ENCODE assay signal across 8 cellular contexts in the genomic region with DNA sequence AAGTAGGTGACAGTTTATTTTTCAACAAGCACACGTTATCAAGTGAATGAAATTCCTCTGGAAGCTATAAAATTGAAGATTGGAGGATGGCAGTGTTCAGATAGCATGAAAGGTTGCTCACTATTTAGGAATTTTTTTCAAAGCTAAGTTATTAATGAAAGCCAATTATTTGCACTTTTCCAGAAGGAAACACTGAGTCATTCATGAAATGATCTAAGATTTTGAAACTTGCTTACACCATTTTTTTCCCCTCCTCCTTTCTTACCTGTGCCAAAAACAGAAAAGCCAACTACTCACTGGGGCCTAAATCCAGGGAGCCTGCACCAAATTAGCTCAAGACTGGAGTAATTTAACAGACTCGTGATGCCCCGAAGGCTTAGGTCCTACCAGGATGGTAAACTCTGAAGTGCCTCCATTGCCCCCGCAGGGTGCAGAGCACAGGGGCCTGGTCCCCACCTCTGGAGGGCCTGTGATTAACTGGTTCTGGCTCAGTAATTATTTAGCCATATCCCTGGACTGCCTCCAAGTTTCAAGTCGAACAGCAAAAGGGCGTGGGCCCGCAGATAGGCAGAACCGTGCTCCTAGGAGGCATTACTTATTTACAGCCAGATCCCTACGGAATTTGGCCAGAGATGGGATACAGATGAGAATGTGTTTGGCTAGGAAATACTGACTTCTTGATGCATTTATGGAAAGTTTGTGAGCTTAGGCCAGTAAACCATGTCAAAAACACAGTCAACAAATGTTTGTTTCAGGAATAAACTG. TPM values are rescaled to one million over a fixed set of nuclear protein-coding genes. Genes with fewer than 3 reads are reported as not detected.
DNase-seq lines count a peak whose midpoint lies in the region; ATAC-seq, FAIRE-seq and TF ChIP-seq lines count a peak whose summit lies in the region.

No MANE protein-coding gene starts in this region.

- H4K91ac ChIP-seq in H9 (ENCODE audit: insufficient read length, low read depth, low read length) = no peak overlapping the region

- H3K4me3 Mint-ChIP-seq in H9 (no peak overlapping the region), type B pancreatic cell (peak overlapping the region; percentile 72)

- TF ChIP-seq CTCF in AG10803 (conservative IDR thresholded peaks at IDR 0.05; ENCODE audit: low read length) = no peak
- TF ChIP-seq CTCF in H9 (conservative IDR thresholded peaks at IDR 0.05) = no peak
- no peak for TF ChIP-seq CTCF in colonic mucosa (IDR thresholded peaks at IDR 0.05)
- TF ChIP-seq CTCF in type B pancreatic cell (conservative IDR thresholded peaks at IDR 0.05) = no peak

- peak overlapping the region; percentile 87 to 94 (median 91) for H3K27ac Mint-ChIP-seq in H9
- peak overlapping the region; percentile 98 for H3K27ac Mint-ChIP-seq in type B pancreatic cell

- H4K20me1 ChIP-seq in H9 (ENCODE audit: control insufficient read depth, insufficient read depth, insufficient read length) = no peaks in the 10 kb centered on the region

- no peak overlapping the region for H2BK12ac ChIP-seq in H9 (ENCODE audit: insufficient read length, low read depth, low read length)

- no peak overlapping the region for H3K14ac ChIP-seq in H9 (ENCODE audit: insufficient read depth, low read length)

- no peak overlapping the region for H2BK5ac ChIP-seq in H9 (ENCODE audit: insufficient read length, low read length)

- H3K27me3 Mint-ChIP-seq in H9 (ENCODE audit: low read depth) (no peaks in the 10 kb centered on the region), type B pancreatic cell (no peaks in the 10 kb centered on the region)

- WGBS in H9 (ENCODE audit: extremely low coverage, insufficient read length, low lambda C conversion rate) = no CpG with 5 or more reads among the region's 9 CpGs

- H3K36me3 Mint-ChIP-seq in H9 (ENCODE audit: insufficient read depth in 1 of 3, low read depth in 3 of 3) (no peaks in the 10 kb centered on the region), type B pancreatic cell (no peaks in the 10 kb centered on the region)

- H3K23ac ChIP-seq in H9 (ENCODE audit: insufficient read length, low read depth, low read length) = no peak overlapping the region

- H2BK120ac ChIP-seq in H9 (ENCODE audit: low read depth, low read length, poor library complexity, severe bottlenecking) = no peak overlapping the region

- H3K79me1 ChIP-seq in H9 (ENCODE audit: insufficient read depth, low read depth, low read length, poor library complexity, severe bottlenecking) = no peaks in the 10 kb centered on the region

- peak overlapping the region; percentile 88 for H2AFZ ChIP-seq in H9 (ENCODE audit: low read length)

- ATAC-seq in HG03135 (IDR thresholded peaks at IDR 0.05; ENCODE audit: unreplicated experiment) = no peak

- H3K27ac ChIP-seq in H9 (ENCODE audit: insufficient read length, low read depth, low read length) (peak overlapping the region; percentile 32), colonic mucosa (peak overlapping the region; percentile 92)

- H2BK15ac ChIP-seq in H9 (ENCODE audit: low read depth, low read length) = no peak overlapping the region

- H3K18ac ChIP-seq in H9 (ENCODE audit: insufficient read length, low read depth, low read length) = no peak overlapping the region

- no peak overlapping the region for H4K5ac ChIP-seq in H9 (ENCODE audit: insufficient read length, low read depth, low read length)

- H3K9me3 ChIP-seq in H9 (ENCODE audit: control insufficient read depth, low read depth, low read length) (no peaks in the 10 kb centered on the region), colonic mucosa (no peaks in the 10 kb centered on the region)

- no peak overlapping the region for H3K56ac ChIP-seq in H9 (ENCODE audit: insufficient read length, low read depth, low read length)

- no peak overlapping the region for H3K4ac ChIP-seq in H9 (ENCODE audit: low read depth, low read length)

- H3K9me3 Mint-ChIP-seq in H9 (no peaks in the 10 kb centered on the region), type B pancreatic cell (no peaks in the 10 kb centered on the region)

- no peak overlapping the region for H3K4me2 ChIP-seq in H9 (ENCODE audit: insufficient read depth, insufficient read length, low read length)

- FAIRE-seq in RCC 7860 (lab: Jason Lieb, UNC) = peak; percentile 98

- no peaks in the 10 kb centered on the region for H3K36me3 ChIP-seq in colonic mucosa

- H2BK20ac ChIP-seq in H9 (ENCODE audit: low read depth, low read length, poor library complexity, severe bottlenecking) = no peak overlapping the region

- H3K4me1 Mint-ChIP-seq in H9 (peaks cover 34 to 35% of the 10 kb centered on the region in 2 experiments), type B pancreatic cell (ENCODE audit: unreplicated experiment) (peaks cover 35% of the 10 kb centered on the region)

- H3K27me3 ChIP-seq in H9 (ENCODE audit: insufficient read depth, low read length) (no peaks in the 10 kb centered on the region), colonic mucosa (no peaks in the 10 kb centered on the region)

- peaks cover 2% of the 10 kb centered on the region for H3K23me2 ChIP-seq in H9 (ENCODE audit: insufficient read length, low read depth, low read length, poor library complexity, severe bottlenecking)

- H3T11ph ChIP-seq in H9 (ENCODE audit: low read length) = no peak overlapping the region

- H3K79me2 ChIP-seq in H9 (ENCODE audit: insufficient read depth, low read length) = no peaks in the 10 kb centered on the region

- H2AK5ac ChIP-seq in H9 (ENCODE audit: insufficient read length, low read length) = no peak overlapping the region

- no peak overlapping the region for H4K8ac ChIP-seq in H9 (replicated peaks; ENCODE audit: insufficient read length, low read depth, low read length)

- H3K4me3 ChIP-seq in AG10803 (ENCODE audit: low read length) (no peak overlapping the region), colonic mucosa (no peak overlapping the region)

- H3K4me1 ChIP-seq in H9 (ENCODE audit: insufficient read depth, low read length) = peaks cover 8% of the 10 kb centered on the region; the same call in 1 of the 2 replicates
- H3K4me1 ChIP-seq in colonic mucosa = peaks cover 21% of the 10 kb centered on the region

- DNase-seq in AG10803 (ENCODE audit: low read depth) (peak; percentile 97), H9 (no peak), RCC 7860 (ENCODE audit: low spot score) (peak; percentile 99), colonic mucosa (peak; percentile 67), medulla oblongata (ENCODE audit: extremely low spot score) (peak; percentile 37), type B pancreatic cell (ENCODE audit: extremely low spot score, unreplicated experiment) (no peak), iPS-NIHi11 (ENCODE audit: low spot score) (no peak)

- intact Hi-C loops in colonic mucosa (cut with DNase I) = no loop called here

- H3K9ac ChIP-seq in H9 (ENCODE audit: extremely low read depth, insufficient read length, low read length) (no peak overlapping the region), colonic mucosa (ENCODE audit: low read depth in 2 of 2, low read length in 2 of 2) (peak overlapping the region; percentile 31 to 81)

RNA-seq across cellular contexts. Expression of gene ZNF217, which starts 28.0 kb away (rescaled TPM):
- 79.2 and 82.8 TPM in 2 replicates for total RNA-seq in H9 (2021)
- 10 to 100 TPM; 45.7 to 73.0 TPM for total RNA-seq in colonic mucosa
- total RNA-seq in type B pancreatic cell (ENCODE audit: low replicate concordance) = 32.8 and 78.1 TPM in 2 replicates

Comparison
In these comparisons a context has a peak if more than half of its experiments do, and no peak if none do; other contexts are left out.
1. DNase-seq: peak in AG10803 (single experiment), RCC 7860 (single experiment), colonic mucosa (single experiment) and medulla oblongata (single experiment); none in H9 (single experiment), type B pancreatic cell (single experiment) and iPS-NIHi11 (single experiment).